ENCODE assay signal across 24 cellular contexts in genomic region chr12:43696154-43696553, GRCh38.
"Had no signal": no experiment of that assay in that cellular context is flagged by ENCODE, and none has a peak within 500 bp of the region (broad histone marks: within the 10 kb centered on the region; RNA-seq: fewer than 3 reads in every experiment).

No MANE protein-coding gene starts in this region.

- DNase-seq: activated CD4-positive, alpha-beta T cell treated with anti-CD3 and anti-CD28 coated beads for 1 hour; activated CD8-positive, alpha-beta memory T cell treated with anti-CD3 and anti-CD28 coated beads for 24 hours; activated CD8-positive, alpha-beta memory T cell treated with anti-CD3 and anti-CD28 coated beads, Interleukin-2, amount 50 U/mL, for 48 hours; activated effector memory CD4-positive, alpha-beta T cell treated with Interleukin-2 at 50 U/mL for 16 hours; activated naive CD4-positive, alpha-beta T cell treated with anti-CD3 and anti-CD28 coated beads, Interleukin-2, amount 10 ng/mL, durations not matched to agents 7 days and 5 days; activated naive CD8-positive, alpha-beta T cell treated with anti-CD3 and anti-CD28 coated beads, Interleukin-2, amount 50 U/mL, for 24 hours; activated T-cell treated with anti-CD3 and anti-CD28 coated beads, Interleukin-2, amount 50 U/mL, for 48 hours; anterior cingulate cortex; caudate nucleus; dorsolateral prefrontal cortex; endodermal cell; foreskin fibroblast; islet precursor cell; left colon; right lobe of liver; spleen; stimulated activated CD4-positive, alpha-beta T cell treated with anti-CD3 and anti-CD28 coated beads, Interleukin-4, amount 100 ng/mL, for 4 hours had no signal

- H3K4me3 ChIP-seq: dorsolateral prefrontal cortex, hepatocyte, lung, right lobe of liver, spleen, thoracic aorta had no signal

- H3K27me3 ChIP-seq: dorsolateral prefrontal cortex, hepatocyte, right lobe of liver, spleen had no signal

- H3K4me2 ChIP-seq: hepatocyte had no signal

- H3K36me3 ChIP-seq: right lobe of liver, spleen, thoracic aorta had no signal

- H3K9me3 ChIP-seq: right lobe of liver, spleen, thoracic aorta had no signal

- H3K27ac ChIP-seq: dorsolateral prefrontal cortex, epithelial cell of prostate, hepatocyte, parathyroid adenoma, right lobe of liver, spleen, thoracic aorta, VCaP had no signal

- H3K9ac ChIP-seq: parathyroid adenoma had no signal

- ATAC-seq: activated naive CD8-positive, alpha-beta T cell treated with anti-CD3 and anti-CD28 coated beads, Interleukin-2, amount 50 U/mL, for 24 hours; left colon; right lobe of liver; stimulated activated memory B cell treated with anti-CD40 and anti-IgM and Interleukin-4, amounts not matched to agents 10 μg/mL and 1 μg/mL and 100 μg/mL, for 72 hours had no signal

- H3K4me1 ChIP-seq: parathyroid adenoma, right lobe of liver, spleen had no signal
